13 cellular contexts compared by ENCODE assay signal in genomic region chr1:42484382-42484781, GRCh38. TPM values are rescaled to one million over a fixed set of nuclear protein-coding genes. Genes with fewer than 3 reads are reported as not detected.
DNase-seq lines count a peak whose midpoint lies in the region; ATAC-seq and TF ChIP-seq lines count a peak whose summit lies in the region.
"Had no signal": no experiment of that assay in that cellular context is flagged by ENCODE, and none has a peak within 500 bp of the region (broad histone marks: within the 10 kb centered on the region; RNA-seq: fewer than 3 reads in every experiment).

No MANE protein-coding gene starts in this region.

- H3K27me3 Mint-ChIP-seq in stimulated activated memory B cell treated with anti-CD40 and anti-IgM and Interleukin-4, amounts not matched to agents 10 μg/mL and 1 μg/mL and 100 μg/mL, for 72 hours: no peaks in the 10 kb centered on the region
- H3K27me3 Mint-ChIP-seq: IgD-negative memory B cell had no signal

- H3K9ac ChIP-seq in trophoblast cell (ENCODE audit: low read length): no peak overlapping the region

- H3K36me3 Mint-ChIP-seq in stimulated activated memory B cell treated with anti-CD40 and anti-IgM and Interleukin-4, amounts not matched to agents 10 μg/mL and 1 μg/mL and 100 μg/mL, for 72 hours: peaks cover 27% of the 10 kb centered on the region

- H3K4me3 Mint-ChIP-seq in stimulated activated memory B cell treated with anti-CD40 and anti-IgM and Interleukin-4, amounts not matched to agents 10 μg/mL and 1 μg/mL and 100 μg/mL, for 72 hours: no peak overlapping the region
- H3K4me3 Mint-ChIP-seq: IgD-negative memory B cell had no signal

- no peak overlapping the region for H3K4me3 ChIP-seq in epithelial cell of esophagus (ENCODE audit: low read length)
- no peak overlapping the region for H3K4me3 ChIP-seq in trophoblast cell (ENCODE audit: low read depth, low read length)
- no peak overlapping the region for H3K4me3 ChIP-seq in aorta (ENCODE audit: low read length in 2 of 2)
- H3K4me3 ChIP-seq: lower lobe of right lung had no signal

- H3K79me1 ChIP-seq in trophoblast cell (ENCODE audit: low read length): no peaks in the 10 kb centered on the region

- DNase-seq in ELR (ENCODE audit: low read depth) (peak; percentile 92), NCI-H524 (lab: John Stamatoyannopoulos, UW) (peak; percentile 16 to 59), epithelial cell of esophagus (ENCODE audit: low read depth) (peak; percentile 95), trophoblast cell (peak; percentile 88 to 93), aorta (no peak)
- DNase-seq: activated CD8-positive, alpha-beta memory T cell treated with anti-CD3 and anti-CD28 coated beads for 24 hours; amygdala; erythroblast; lower lobe of right lung; NCI-H345 had no signal

- WGBS in trophoblast cell (ENCODE audit: extremely low coverage, insufficient coverage, insufficient read length): no CpG with 5 or more reads among the region's 2 CpGs
- 67 to 74% methylated on average over 2 of the region's 2 CpGs for WGBS in aorta, 2 donors

- H4K8ac ChIP-seq in trophoblast cell (ENCODE audit: low read depth, low read length): no peak overlapping the region

- H3K27ac Mint-ChIP-seq in stimulated activated memory B cell treated with anti-CD40 and anti-IgM and Interleukin-4, amounts not matched to agents 10 μg/mL and 1 μg/mL and 100 μg/mL, for 72 hours: no peak overlapping the region
- H3K27ac Mint-ChIP-seq: IgD-negative memory B cell had no signal

- no peaks in the 10 kb centered on the region for H3K9me3 ChIP-seq in trophoblast cell (ENCODE audit: insufficient read depth, low read depth, low read length)
- no peaks in the 10 kb centered on the region for H3K9me3 ChIP-seq in aorta (ENCODE audit: control insufficient read depth, low read length)
- H3K9me3 ChIP-seq: lower lobe of right lung had no signal

- H3K27me3 ChIP-seq in trophoblast cell (ENCODE audit: insufficient read depth, low read length) (no peaks in the 10 kb centered on the region), aorta (ENCODE audit: control insufficient read depth in 1 of 2, insufficient read depth in 2 of 2, low read length in 1 of 2) (no peaks in the 10 kb centered on the region)

- no peak overlapping the region for H3K4me2 ChIP-seq in trophoblast cell (ENCODE audit: low read length)

- no peaks in the 10 kb centered on the region for H3K4me1 ChIP-seq in trophoblast cell (ENCODE audit: control insufficient read depth in 1 of 2, insufficient read depth in 2 of 2, low read length in 2 of 2)
- H3K4me1 ChIP-seq in aorta (ENCODE audit: control insufficient read depth in 1 of 2, insufficient read depth in 2 of 2, low read length in 2 of 2): no peaks in the 10 kb centered on the region
- H3K4me1 ChIP-seq: lower lobe of right lung had no signal

- no peak overlapping the region for H2BK12ac ChIP-seq in trophoblast cell (ENCODE audit: low read length)

- H3K14ac ChIP-seq in trophoblast cell (ENCODE audit: low read length): no peak overlapping the region

- no peaks in the 10 kb centered on the region for H3K9me3 Mint-ChIP-seq in stimulated activated memory B cell treated with anti-CD40 and anti-IgM and Interleukin-4, amounts not matched to agents 10 μg/mL and 1 μg/mL and 100 μg/mL, for 72 hours

- no peak overlapping the region for H2BK120ac ChIP-seq in trophoblast cell (ENCODE audit: insufficient read depth, low read length, poor library complexity)

- H4K12ac ChIP-seq in trophoblast cell (ENCODE audit: low read depth, low read length): no peak overlapping the region

- no peak overlapping the region for H3K23ac ChIP-seq in trophoblast cell (ENCODE audit: low read length)

- H2AFZ ChIP-seq in trophoblast cell (ENCODE audit: insufficient read depth, low read length, poor library complexity): no peak overlapping the region

- ATAC-seq in GM21825 (IDR thresholded peaks at IDR 0.05; ENCODE audit: unreplicated experiment) (no peak), aorta (ENCODE audit: low FRiP score) (no peak)
- no peak for ATAC-seq in stimulated activated memory B cell treated with anti-CD40 and anti-IgM and Interleukin-4, amounts not matched to agents 10 μg/mL and 1 μg/mL and 100 μg/mL, for 72 hours

- TF ChIP-seq CTCF in epithelial cell of esophagus (IDR thresholded peaks at IDR 0.05; ENCODE audit: insufficient read depth, low read depth, low read length, missing control alignments): no peak

- peaks cover 6% of the 10 kb centered on the region for H3K4me1 Mint-ChIP-seq in stimulated activated memory B cell treated with anti-CD40 and anti-IgM and Interleukin-4, amounts not matched to agents 10 μg/mL and 1 μg/mL and 100 μg/mL, for 72 hours

- no peak overlapping the region for H4K91ac ChIP-seq in trophoblast cell (ENCODE audit: low read depth, low read length)

- H3K36me3 ChIP-seq in trophoblast cell (ENCODE audit: control insufficient read depth in 1 of 2, insufficient read depth in 2 of 2, low read length in 2 of 2) (peaks cover 0 to 1% of the 10 kb centered on the region in 2 experiments), aorta (ENCODE audit: control insufficient read depth in 1 of 2, insufficient read depth in 2 of 2, low read length in 1 of 2) (peaks cover 0 to 2% of the 10 kb centered on the region in 2 donors)

- intact Hi-C loops in aorta (cut with DNase I): no loop called here

- no peak overlapping the region for H3K27ac ChIP-seq in trophoblast cell (ENCODE audit: low read depth, low read length)
- H3K27ac ChIP-seq in aorta (ENCODE audit: low read depth in 1 of 2, low read length in 2 of 2): no peak overlapping the region
- H3K27ac ChIP-seq: lower lobe of right lung had no signal

- no peak overlapping the region for H3K18ac ChIP-seq in trophoblast cell (ENCODE audit: low read length)

- no peak overlapping the region for H2AK5ac ChIP-seq in trophoblast cell (ENCODE audit: low read length)

- H2BK5ac ChIP-seq in trophoblast cell (ENCODE audit: low read depth, low read length, poor library complexity): no peak overlapping the region

- no peaks in the 10 kb centered on the region for H3K79me2 ChIP-seq in trophoblast cell (ENCODE audit: control insufficient read depth, insufficient read depth, low read length, poor library complexity)

- no peak overlapping the region for H3K4ac ChIP-seq in trophoblast cell (ENCODE audit: low read depth, low read length)

RNA-seq across cellular contexts. Expression of gene CCDC30, which starts 21.3 kb away (rescaled TPM):
- 1.1 and 1.6 TPM in 2 replicates for polyA plus RNA-seq in trophoblast cell (2013)
- 1 to 10 TPM; 2.3 to 6.3 TPM for total RNA-seq in aorta
- 1 to 10 TPM; 1.8 to 2.3 TPM for polyA plus RNA-seq in aorta

RNA-seq across cellular contexts. Expression of gene PPCS, which starts 28.0 kb away (rescaled TPM):
- 33.4 and 33.9 TPM in 2 replicates for polyA plus RNA-seq in trophoblast cell (2013)
- 10 to 100 TPM; 33.7 to 41.8 TPM for total RNA-seq in aorta
- polyA plus RNA-seq in aorta: 100 to 1,000 TPM in 1 of 2 donors, 10 to 100 TPM in 1; 66.3 to 171 TPM

RNA-seq across cellular contexts. Expression of gene ZMYND12, which starts 28.6 kb away (rescaled TPM):
- 0.10 and 0.11 TPM in 2 replicates for polyA plus RNA-seq in trophoblast cell (2013)
- total RNA-seq in aorta: 1 to 10 TPM in 1 of 2 donors, not detected in 1; 1.1 TPM
- under 1 TPM in 1 of 2 donors, not detected in 1; 0.26 TPM for polyA plus RNA-seq in aorta

Comparison
In these comparisons a context has a peak if more than half of its experiments do, and no peak if none do; other contexts are left out.
1. DNase-seq: peak in ELR (single experiment), NCI-H524 (2 of 2), epithelial cell of esophagus (single experiment) and trophoblast cell (2 of 2); none in aorta (0 of 2).